26 cellular contexts compared by ENCODE assay signal in the genomic region with DNA sequence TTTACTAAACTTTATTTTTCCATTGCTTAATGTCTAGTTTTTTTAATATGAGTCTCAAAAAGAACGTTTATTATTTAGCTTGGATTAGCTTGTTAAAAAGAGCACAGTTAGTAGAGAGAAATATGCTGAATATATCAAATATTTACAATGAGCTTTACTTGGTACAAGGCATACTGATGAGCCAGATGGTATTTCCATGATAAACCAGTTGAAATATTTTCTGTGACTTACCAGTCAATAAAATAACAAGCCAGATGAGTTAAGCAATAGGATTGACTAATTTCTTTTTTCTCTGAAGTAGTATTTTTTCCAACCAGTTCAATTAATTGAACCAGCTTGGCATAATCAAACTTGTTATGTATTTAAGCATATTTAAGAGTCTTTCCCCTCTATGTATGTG.
"Had no signal": no experiment of that assay in that cellular context is flagged by ENCODE, and none has a peak within 500 bp of the region (broad histone marks: within the 10 kb centered on the region; RNA-seq: fewer than 3 reads in every experiment).

No MANE protein-coding gene starts in this region.

- H3K4me3 ChIP-seq: ascending aorta, right lobe of liver, skin epidermis, testis, uterus had no signal

- H3K36me3 ChIP-seq: ascending aorta, brain microvascular endothelial cell, neutrophil, right lobe of liver, uterus had no signal

- H3K4me1 ChIP-seq: ascending aorta, right lobe of liver, testis, uterus had no signal

- H3K9me3 ChIP-seq: ascending aorta, neutrophil, right lobe of liver, testis, uterus had no signal

- H3K27me3 ChIP-seq: ascending aorta, brain microvascular endothelial cell, neutrophil, right lobe of liver, testis, uterus had no signal

- ATAC-seq: esophagus mucosa; right lobe of liver; stimulated activated naive CD8-positive, alpha-beta T cell treated with anti-CD3 and anti-CD28 coated beads, Interleukin-15, Interleukin-2, amounts not matched to agents 100 U/mL and 50 U/mL, for 24 hours had no signal

- DNase-seq: activated CD4-positive, alpha-beta T cell treated with anti-CD3 and anti-CD28 coated beads for 4 hours; activated CD4-positive, alpha-beta T cell treated with anti-CD3 and anti-CD28 coated beads, Interleukin-2, amount 50 U/mL, for 4 hours; activated CD4-positive, CD25-positive, alpha-beta regulatory T cell; activated CD8-positive, alpha-beta memory T cell treated with anti-CD3 and anti-CD28 coated beads for 24 hours; activated gamma-delta T cell; activated naive CD4-positive, alpha-beta T cell treated with anti-CD3 and anti-CD28 coated beads, Interleukin-2, amount 10 ng/mL, durations not matched to agents 7 days and 5 days; activated naive CD8-positive, alpha-beta T cell treated with anti-CD3 and anti-CD28 coated beads, Interleukin-2, amount 10 ng/mL, durations not matched to agents 7 days and 5 days; activated T-cell treated with anti-CD3 and anti-CD28 coated beads, Interleukin-2, amount 50 U/mL, for 1 hour; brain microvascular endothelial cell; cortex of kidney; head of caudate nucleus; hippocampal formation; naive B cell; nephron progenitor cell; right lobe of liver; stimulated activated CD4-positive, alpha-beta T cell treated with anti-CD3 and anti-CD28 coated beads, Interleukin-12 subunit alpha, Interleukin-12 subunit beta, amount 100 ng/mL, for 4 hours; stimulated activated CD4-positive, alpha-beta T cell treated with anti-CD3 and anti-CD28 coated beads, Interleukin-4, amount 100 ng/mL, for 1 hour; stimulated activated naive CD8-positive, alpha-beta T cell treated with anti-CD3 and anti-CD28 coated beads, Interleukin-15, Interleukin-2, amounts not matched to agents 100 U/mL and 50 U/mL, for 24 hours; testis; trophoblast cell; uterus had no signal

- H3K27ac ChIP-seq: ascending aorta, brain microvascular endothelial cell, neutrophil, right lobe of liver, skin epidermis, testis, uterus had no signal

- FAIRE-seq: endothelial cell of umbilical vein had no signal
